30 cellular contexts compared by ENCODE assay signal in the genomic region with DNA sequence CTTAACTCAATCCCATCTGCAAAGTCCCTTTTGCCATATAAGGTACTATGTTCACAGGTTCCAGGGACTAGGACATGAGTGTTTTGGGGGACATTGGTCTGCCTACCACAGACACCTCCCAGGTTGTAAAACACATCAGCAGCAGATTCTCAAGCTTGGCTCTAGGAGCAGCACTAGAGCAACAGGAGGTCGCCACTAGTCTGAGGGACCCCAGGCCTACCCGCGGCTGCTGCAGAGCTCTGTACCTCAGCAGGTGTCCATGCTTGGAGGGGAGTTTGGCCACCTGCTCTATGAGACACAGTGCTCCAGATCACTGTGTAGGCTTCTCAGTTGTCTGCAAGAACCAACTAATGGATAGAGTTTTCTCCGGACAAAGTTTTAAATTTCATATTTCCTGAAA.
"Had no signal": no experiment of that assay in that cellular context is flagged by ENCODE, and none has a peak within 500 bp of the region (broad histone marks: within the 10 kb centered on the region; RNA-seq: fewer than 3 reads in every experiment).

No MANE protein-coding gene starts in this region.

- ATAC-seq: esophagus mucosa; foreskin keratinocyte; gastroesophageal sphincter; heart left ventricle; left cardiac atrium; left lung; mucosa of descending colon; natural killer cell treated with Interleukin-12 subunit alpha and Interleukin-12 subunit beta and Interleukin-15 and Interleukin-18, amount 100 ng/mL, for 72 hours; sciatic nerve; upper lobe of right lung had no signal

- H3K36me3 Mint-ChIP-seq: mesothelial cell of epicardium; naive B cell; natural killer cell treated with Interleukin-12 subunit alpha and Interleukin-12 subunit beta and Interleukin-15 and Interleukin-18, amount 100 ng/mL, for 72 hours had no signal

- H3K4me3 ChIP-seq: gastroesophageal sphincter, heart left ventricle, hepatocyte, left lung, mucosa of descending colon, prostate gland, right atrium auricular region, smooth muscle cell, suprapubic skin, transverse colon, upper lobe of right lung, vagina had no signal

- H3K4me1 ChIP-seq: foreskin keratinocyte, gastroesophageal sphincter, heart left ventricle, left lung, prostate gland, right atrium auricular region, suprapubic skin, upper lobe of right lung, vagina had no signal

- H3K36me3 ChIP-seq: gastroesophageal sphincter, heart left ventricle, left lung, prostate gland, right atrium auricular region, suprapubic skin, transverse colon, upper lobe of right lung, vagina had no signal

- H3K9me3 ChIP-seq: gastroesophageal sphincter, heart left ventricle, left lung, mucosa of descending colon, prostate gland, right atrium auricular region, suprapubic skin, transverse colon, upper lobe of right lung, vagina had no signal

- H3K4me3 Mint-ChIP-seq: dendritic cell treated with granulocyte-macrophage colony-stimulating factor and Interleukin-4, amounts not matched to agents 40 ng/mL and 50 ng/mL, for 4 days; endodermal cell; mesothelial cell of epicardium; naive B cell; natural killer cell treated with Interleukin-12 subunit alpha and Interleukin-12 subunit beta and Interleukin-15 and Interleukin-18, amount 100 ng/mL, for 72 hours; neural crest cell; stimulated activated naive CD8-positive, alpha-beta T cell treated with anti-CD3 and anti-CD28 coated beads, Interleukin-15, Interleukin-2, amounts not matched to agents 100 ng/mL and 50 ng/mL, for 24 hours had no signal

- H3K9me3 Mint-ChIP-seq: dendritic cell treated with granulocyte-macrophage colony-stimulating factor and Interleukin-4, amounts not matched to agents 40 ng/mL and 50 ng/mL, for 4 days; endodermal cell; stimulated activated naive CD8-positive, alpha-beta T cell treated with anti-CD3 and anti-CD28 coated beads, Interleukin-15, Interleukin-2, amounts not matched to agents 100 ng/mL and 50 ng/mL, for 24 hours had no signal

- H3K27ac Mint-ChIP-seq: dendritic cell treated with granulocyte-macrophage colony-stimulating factor and Interleukin-4, amounts not matched to agents 40 ng/mL and 50 ng/mL, for 4 days; endodermal cell; mesothelial cell of epicardium; naive B cell; natural killer cell treated with Interleukin-12 subunit alpha and Interleukin-12 subunit beta and Interleukin-15 and Interleukin-18, amount 100 ng/mL, for 72 hours; stimulated activated naive CD8-positive, alpha-beta T cell treated with anti-CD3 and anti-CD28 coated beads, Interleukin-15, Interleukin-2, amounts not matched to agents 100 ng/mL and 50 ng/mL, for 24 hours had no signal

- H3K27me3 Mint-ChIP-seq: dendritic cell treated with granulocyte-macrophage colony-stimulating factor and Interleukin-4, amounts not matched to agents 40 ng/mL and 50 ng/mL, for 4 days had no signal

- H3K4me1 Mint-ChIP-seq: mesothelial cell of epicardium, naive B cell had no signal

- DNase-seq: effector CD8-positive, alpha-beta T cell; endodermal cell; foreskin keratinocyte; heart left ventricle; left cardiac atrium; left lung; mesenchymal stem cell; mucosa of descending colon; naive B cell; nucleus accumbens; stimulated activated CD4-positive, alpha-beta T cell treated with anti-CD3 and anti-CD28 coated beads, Interleukin-12 subunit alpha, Interleukin-12 subunit beta, amount 100 ng/mL, for 4 hours; stimulated activated CD4-positive, alpha-beta T cell treated with anti-CD3 and anti-CD28 coated beads, Interleukin-1b, Interleukin-23, amount 100 ng/mL, for 48 hours; stimulated activated CD4-positive, alpha-beta T cell treated with anti-CD3 and anti-CD28 coated beads, Interleukin-4, amount 100 ng/mL, for 1 hour; stimulated activated CD8-positive, alpha-beta memory T cell treated with anti-CD3 and anti-CD28 coated beads, Interleukin-4, amount 100 ng/mL, for 48 hours; transverse colon; upper lobe of right lung had no signal

- H3K27me3 ChIP-seq: foreskin keratinocyte, gastroesophageal sphincter, heart left ventricle, hepatocyte, left lung, right atrium auricular region, suprapubic skin, transverse colon, upper lobe of right lung, vagina had no signal
